Comparison of ENCODE assay signal across 2 cellular contexts in the genomic region with DNA sequence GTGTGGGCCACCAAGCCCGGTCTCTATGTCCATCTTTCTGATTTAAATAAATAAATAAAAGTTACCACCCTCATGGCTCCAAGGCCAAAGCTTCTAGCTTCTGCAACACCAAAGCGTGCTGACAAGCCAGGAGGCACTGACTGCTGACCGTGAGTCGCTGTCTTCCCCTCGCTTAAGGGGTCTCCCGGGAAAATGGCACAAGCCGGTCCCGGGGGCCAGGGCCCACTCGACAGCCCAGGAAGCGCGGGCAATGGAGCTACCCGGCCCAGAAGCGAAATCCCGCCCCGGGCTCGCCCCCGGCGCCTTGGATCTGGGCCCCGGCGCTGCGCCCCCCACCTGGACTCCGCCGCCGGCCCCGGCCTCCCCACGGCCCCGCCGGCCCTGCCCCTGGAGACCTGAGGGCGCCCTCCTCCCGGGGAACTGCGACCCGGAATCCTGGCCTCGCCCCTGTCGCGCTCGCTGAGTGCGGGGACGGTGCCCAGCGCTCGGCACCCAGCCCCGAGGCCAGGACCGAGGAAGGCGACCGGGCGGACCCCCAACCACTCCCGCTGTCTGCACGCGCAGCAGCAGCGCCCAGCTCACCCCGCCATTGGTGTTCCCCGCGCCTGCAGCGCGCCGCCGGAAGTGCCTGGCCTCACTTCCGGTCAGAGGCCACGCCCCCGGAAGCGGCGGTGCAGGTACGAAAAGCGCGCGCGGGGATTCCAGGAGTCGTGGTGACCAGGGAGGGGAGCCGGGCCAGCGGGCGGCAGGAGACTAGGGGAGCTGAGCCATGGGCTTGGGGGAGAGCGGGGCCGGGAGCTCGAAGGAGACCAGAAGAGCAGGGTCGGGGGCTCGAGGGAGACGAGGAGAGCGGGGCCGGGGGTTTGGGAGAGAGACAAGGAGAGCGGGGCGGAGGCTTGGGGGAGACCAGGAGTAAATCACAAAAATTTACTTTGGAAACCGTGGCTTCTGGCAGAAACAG.
TF ChIP-seq lines count a peak whose summit lies in the region.

A gene (minus strand): TSS at position 626 of the 961 bp plus-strand sequence. CDS start 36 bp downstream, at position 590.
A gene (plus strand): TSS at position 647 of the 961 bp plus-strand sequence. CDS start 2,349 bp downstream, outside the sequence.

TF ChIP-seq in GM12891, 5 proteins besides CTCF, POLR2A, EP300 and RAD21:
- TF ChIP-seq POLR2AphosphoS5 (IDR thresholded peaks at IDR 0.05; ENCODE audit: low read depth, low read length) (peak; percentile 91), TAF1 (IDR thresholded peaks at IDR 0.05; ENCODE audit: low read depth, low read length) (peak; percentile 96), POU2F2 (IDR thresholded peaks at IDR 0.05; ENCODE audit: low read depth, low read length) (peak; percentile 51), PAX5 (IDR thresholded peaks at IDR 0.05; ENCODE audit: insufficient read depth, low read length, severe bottlenecking) (no peak)

TF ChIP-seq in GM12878, 131 proteins besides CTCF, POLR2A, EP300 and RAD21 (continues in another document):
- TF ChIP-seq TAF1 (IDR thresholded peaks at IDR 0.05; ENCODE audit: borderline replicate concordance, low read depth, low read length) (peak; percentile 96), CEBPB (IDR thresholded peaks at IDR 0.05; ENCODE audit: borderline replicate concordance in 1 of 2, low read depth in 2 of 2, low read length in 2 of 2) (no peak), POU2F2 (IDR thresholded peaks at IDR 0.05; ENCODE audit: borderline replicate concordance, low read depth, low read length) (peak; percentile 77; the same call in 1 of the 3 replicates), DPF2 (IDR thresholded peaks at IDR 0.05) (peak; percentile 71; the same call in 1 of the 2 replicates), RUNX3 (IDR thresholded peaks at IDR 0.05; ENCODE audit: low read length) (peak; percentile 18; the same call in 1 of the 2 replicates), TCF12 (IDR thresholded peaks at IDR 0.05; ENCODE audit: low read depth, low read length) (0 out of 2 replicates have a peak, but pooled peaks have one; percentile 42), FOXK2 (IDR thresholded peaks at IDR 0.05) (no peak), CREM (IDR thresholded peaks at IDR 0.05; ENCODE audit: low read depth) (peak; percentile 59; the same call in 1 of the 2 replicates), IKZF1 (conservative IDR thresholded peaks at IDR 0.05) (peak; percentile 63), NR2C2 (IDR thresholded peaks at IDR 0.05; ENCODE audit: borderline replicate concordance, control insufficient read depth, insufficient read length, low read depth) (no peak), NR2F1 (conservative IDR thresholded peaks at IDR 0.05) (no peak; the same call in 1 of the 2 replicates), BACH1 (IDR thresholded peaks at IDR 0.05; ENCODE audit: borderline replicate concordance) (peak; percentile 62; the same call in 1 of the 2 replicates), PML (IDR thresholded peaks at IDR 0.05; ENCODE audit: low read length) (peak; percentile 80; the same call in 1 of the 2 replicates), HDAC6 (IDR thresholded peaks at IDR 0.05; ENCODE audit: unreplicated experiment) (no peak), LARP7 (IDR thresholded peaks at IDR 0.05) (peak; percentile 96), GATAD2B (conservative IDR thresholded peaks at IDR 0.05; ENCODE audit: low read depth) (peak; percentile 71; the same call in 1 of the 2 replicates), STAT3 (IDR thresholded peaks at IDR 0.05; ENCODE audit: low read depth, low read length) (no peak), NFYA (IDR thresholded peaks at IDR 0.05; ENCODE audit: borderline replicate concordance, low read depth, low read length) (no peak), BHLHE40 (IDR thresholded peaks at IDR 0.05; ENCODE audit: borderline replicate concordance in 1 of 2, low read depth in 2 of 2, low read length in 1 of 2) (peak; percentile 30 to 81; a peak in 3 of 4 replicates), SIN3A (IDR thresholded peaks at IDR 0.05; ENCODE audit: low read depth, low read length) (peak; percentile 95), ZNF24 (IDR thresholded peaks at IDR 0.05) (no peak), SRF (IDR thresholded peaks at IDR 0.05; ENCODE audit: low read depth in 2 of 2, low read length in 2 of 2) (peak in 1 of 2 experiments; percentile 55; a peak in 1 of 4 replicates), MEF2A (IDR thresholded peaks at IDR 0.05; ENCODE audit: insufficient read depth, low read depth, low read length) (0 out of 2 replicates have a peak, but pooled peaks have one; percentile 49), ZNF384 (IDR thresholded peaks at IDR 0.05; ENCODE audit: borderline replicate concordance, low read depth, low read length) (no peak), EGR1 (IDR thresholded peaks at IDR 0.05; ENCODE audit: borderline replicate concordance in 1 of 2, low read depth in 2 of 2, low read length in 2 of 2) (peak in 1 of 2 experiments; percentile 35; a peak in 1 of 3 replicates), SMAD5 (IDR thresholded peaks at IDR 0.05; ENCODE audit: low read depth) (peak; percentile 87; the same call in 1 of the 2 replicates), FOS (IDR thresholded peaks at IDR 0.05; ENCODE audit: borderline replicate concordance, extremely low read depth, insufficient read length) (no peak), MXI1 (IDR thresholded peaks at IDR 0.05; ENCODE audit: low read depth, low read length) (peak; percentile 92), STAT1 (conservative IDR thresholded peaks at IDR 0.05) (0 out of 2 replicates have a peak, but pooled peaks have one; percentile 26)
- TF ChIP-seq, protein P1, sequence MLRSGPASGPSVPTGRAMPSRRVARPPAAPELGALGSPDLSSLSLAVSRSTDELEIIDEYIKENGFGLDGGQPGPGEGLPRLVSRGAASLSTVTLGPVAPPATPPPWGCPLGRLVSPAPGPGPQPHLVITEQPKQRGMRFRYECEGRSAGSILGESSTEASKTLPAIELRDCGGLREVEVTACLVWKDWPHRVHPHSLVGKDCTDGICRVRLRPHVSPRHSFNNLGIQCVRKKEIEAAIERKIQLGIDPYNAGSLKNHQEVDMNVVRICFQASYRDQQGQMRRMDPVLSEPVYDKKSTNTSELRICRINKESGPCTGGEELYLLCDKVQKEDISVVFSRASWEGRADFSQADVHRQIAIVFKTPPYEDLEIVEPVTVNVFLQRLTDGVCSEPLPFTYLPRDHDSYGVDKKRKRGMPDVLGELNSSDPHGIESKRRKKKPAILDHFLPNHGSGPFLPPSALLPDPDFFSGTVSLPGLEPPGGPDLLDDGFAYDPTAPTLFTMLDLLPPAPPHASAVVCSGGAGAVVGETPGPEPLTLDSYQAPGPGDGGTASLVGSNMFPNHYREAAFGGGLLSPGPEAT (IDR thresholded peaks at IDR 0.05; ENCODE audit: low read depth), result peak; percentile 86
- TF ChIP-seq, protein P2, sequence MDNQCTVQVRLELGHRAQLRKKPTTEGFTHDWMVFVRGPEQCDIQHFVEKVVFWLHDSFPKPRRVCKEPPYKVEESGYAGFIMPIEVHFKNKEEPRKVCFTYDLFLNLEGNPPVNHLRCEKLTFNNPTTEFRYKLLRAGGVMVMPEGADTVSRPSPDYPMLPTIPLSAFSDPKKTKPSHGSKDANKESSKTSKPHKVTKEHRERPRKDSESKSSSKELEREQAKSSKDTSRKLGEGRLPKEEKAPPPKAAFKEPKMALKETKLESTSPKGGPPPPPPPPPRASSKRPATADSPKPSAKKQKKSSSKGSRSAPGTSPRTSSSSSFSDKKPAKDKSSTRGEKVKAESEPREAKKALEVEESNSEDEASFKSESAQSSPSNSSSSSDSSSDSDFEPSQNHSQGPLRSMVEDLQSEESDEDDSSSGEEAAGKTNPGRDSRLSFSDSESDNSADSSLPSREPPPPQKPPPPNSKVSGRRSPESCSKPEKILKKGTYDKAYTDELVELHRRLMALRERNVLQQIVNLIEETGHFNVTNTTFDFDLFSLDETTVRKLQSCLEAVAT (IDR thresholded peaks at IDR 0.05), result peak; percentile 57; the same call in 1 of the 2 replicates
- TF ChIP-seq, protein P3, sequence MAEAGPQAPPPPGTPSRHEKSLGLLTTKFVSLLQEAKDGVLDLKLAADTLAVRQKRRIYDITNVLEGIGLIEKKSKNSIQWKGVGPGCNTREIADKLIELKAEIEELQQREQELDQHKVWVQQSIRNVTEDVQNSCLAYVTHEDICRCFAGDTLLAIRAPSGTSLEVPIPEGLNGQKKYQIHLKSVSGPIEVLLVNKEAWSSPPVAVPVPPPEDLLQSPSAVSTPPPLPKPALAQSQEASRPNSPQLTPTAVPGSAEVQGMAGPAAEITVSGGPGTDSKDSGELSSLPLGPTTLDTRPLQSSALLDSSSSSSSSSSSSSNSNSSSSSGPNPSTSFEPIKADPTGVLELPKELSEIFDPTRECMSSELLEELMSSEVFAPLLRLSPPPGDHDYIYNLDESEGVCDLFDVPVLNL (IDR thresholded peaks at IDR 0.05; ENCODE audit: low read depth, low read length), result peak; percentile 93
- TF ChIP-seq, protein P4, sequence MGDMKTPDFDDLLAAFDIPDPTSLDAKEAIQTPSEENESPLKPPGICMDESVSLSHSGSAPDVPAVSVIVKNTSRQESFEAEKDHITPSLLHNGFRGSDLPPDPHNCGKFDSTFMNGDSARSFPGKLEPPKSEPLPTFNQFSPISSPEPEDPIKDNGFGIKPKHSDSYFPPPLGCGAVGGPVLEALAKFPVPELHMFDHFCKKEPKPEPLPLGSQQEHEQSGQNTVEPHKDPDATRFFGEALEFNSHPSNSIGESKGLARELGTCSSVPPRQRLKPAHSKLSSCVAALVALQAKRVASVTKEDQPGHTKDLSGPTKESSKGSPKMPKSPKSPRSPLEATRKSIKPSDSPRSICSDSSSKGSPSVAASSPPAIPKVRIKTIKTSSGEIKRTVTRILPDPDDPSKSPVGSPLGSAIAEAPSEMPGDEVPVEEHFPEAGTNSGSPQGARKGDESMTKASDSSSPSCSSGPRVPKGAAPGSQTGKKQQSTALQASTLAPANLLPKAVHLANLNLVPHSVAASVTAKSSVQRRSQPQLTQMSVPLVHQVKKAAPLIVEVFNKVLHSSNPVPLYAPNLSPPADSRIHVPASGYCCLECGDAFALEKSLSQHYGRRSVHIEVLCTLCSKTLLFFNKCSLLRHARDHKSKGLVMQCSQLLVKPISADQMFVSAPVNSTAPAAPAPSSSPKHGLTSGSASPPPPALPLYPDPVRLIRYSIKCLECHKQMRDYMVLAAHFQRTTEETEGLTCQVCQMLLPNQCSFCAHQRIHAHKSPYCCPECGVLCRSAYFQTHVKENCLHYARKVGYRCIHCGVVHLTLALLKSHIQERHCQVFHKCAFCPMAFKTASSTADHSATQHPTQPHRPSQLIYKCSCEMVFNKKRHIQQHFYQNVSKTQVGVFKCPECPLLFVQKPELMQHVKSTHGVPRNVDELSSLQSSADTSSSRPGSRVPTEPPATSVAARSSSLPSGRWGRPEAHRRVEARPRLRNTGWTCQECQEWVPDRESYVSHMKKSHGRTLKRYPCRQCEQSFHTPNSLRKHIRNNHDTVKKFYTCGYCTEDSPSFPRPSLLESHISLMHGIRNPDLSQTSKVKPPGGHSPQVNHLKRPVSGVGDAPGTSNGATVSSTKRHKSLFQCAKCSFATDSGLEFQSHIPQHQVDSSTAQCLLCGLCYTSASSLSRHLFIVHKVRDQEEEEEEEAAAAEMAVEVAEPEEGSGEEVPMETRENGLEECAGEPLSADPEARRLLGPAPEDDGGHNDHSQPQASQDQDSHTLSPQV (IDR thresholded peaks at IDR 0.05), result no peak
- TF ChIP-seq, protein P5, sequence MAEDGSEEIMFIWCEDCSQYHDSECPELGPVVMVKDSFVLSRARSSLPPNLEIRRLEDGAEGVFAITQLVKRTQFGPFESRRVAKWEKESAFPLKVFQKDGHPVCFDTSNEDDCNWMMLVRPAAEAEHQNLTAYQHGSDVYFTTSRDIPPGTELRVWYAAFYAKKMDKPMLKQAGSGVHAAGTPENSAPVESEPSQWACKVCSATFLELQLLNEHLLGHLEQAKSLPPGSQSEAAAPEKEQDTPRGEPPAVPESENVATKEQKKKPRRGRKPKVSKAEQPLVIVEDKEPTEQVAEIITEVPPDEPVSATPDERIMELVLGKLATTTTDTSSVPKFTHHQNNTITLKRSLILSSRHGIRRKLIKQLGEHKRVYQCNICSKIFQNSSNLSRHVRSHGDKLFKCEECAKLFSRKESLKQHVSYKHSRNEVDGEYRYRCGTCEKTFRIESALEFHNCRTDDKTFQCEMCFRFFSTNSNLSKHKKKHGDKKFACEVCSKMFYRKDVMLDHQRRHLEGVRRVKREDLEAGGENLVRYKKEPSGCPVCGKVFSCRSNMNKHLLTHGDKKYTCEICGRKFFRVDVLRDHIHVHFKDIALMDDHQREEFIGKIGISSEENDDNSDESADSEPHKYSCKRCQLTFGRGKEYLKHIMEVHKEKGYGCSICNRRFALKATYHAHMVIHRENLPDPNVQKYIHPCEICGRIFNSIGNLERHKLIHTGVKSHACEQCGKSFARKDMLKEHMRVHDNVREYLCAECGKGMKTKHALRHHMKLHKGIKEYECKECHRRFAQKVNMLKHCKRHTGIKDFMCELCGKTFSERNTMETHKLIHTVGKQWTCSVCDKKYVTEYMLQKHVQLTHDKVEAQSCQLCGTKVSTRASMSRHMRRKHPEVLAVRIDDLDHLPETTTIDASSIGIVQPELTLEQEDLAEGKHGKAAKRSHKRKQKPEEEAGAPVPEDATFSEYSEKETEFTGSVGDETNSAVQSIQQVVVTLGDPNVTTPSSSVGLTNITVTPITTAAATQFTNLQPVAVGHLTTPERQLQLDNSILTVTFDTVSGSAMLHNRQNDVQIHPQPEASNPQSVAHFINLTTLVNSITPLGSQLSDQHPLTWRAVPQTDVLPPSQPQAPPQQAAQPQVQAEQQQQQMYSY (CRISPR knock-in tag; IDR thresholded peaks at IDR 0.05), result no peak
- TF ChIP-seq, protein P6, sequence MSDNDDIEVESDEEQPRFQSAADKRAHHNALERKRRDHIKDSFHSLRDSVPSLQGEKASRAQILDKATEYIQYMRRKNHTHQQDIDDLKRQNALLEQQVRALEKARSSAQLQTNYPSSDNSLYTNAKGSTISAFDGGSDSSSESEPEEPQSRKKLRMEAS (IDR thresholded peaks at IDR 0.05; ENCODE audit: low read depth, low read length), result peak; percentile 72
- TF ChIP-seq, protein P7, sequence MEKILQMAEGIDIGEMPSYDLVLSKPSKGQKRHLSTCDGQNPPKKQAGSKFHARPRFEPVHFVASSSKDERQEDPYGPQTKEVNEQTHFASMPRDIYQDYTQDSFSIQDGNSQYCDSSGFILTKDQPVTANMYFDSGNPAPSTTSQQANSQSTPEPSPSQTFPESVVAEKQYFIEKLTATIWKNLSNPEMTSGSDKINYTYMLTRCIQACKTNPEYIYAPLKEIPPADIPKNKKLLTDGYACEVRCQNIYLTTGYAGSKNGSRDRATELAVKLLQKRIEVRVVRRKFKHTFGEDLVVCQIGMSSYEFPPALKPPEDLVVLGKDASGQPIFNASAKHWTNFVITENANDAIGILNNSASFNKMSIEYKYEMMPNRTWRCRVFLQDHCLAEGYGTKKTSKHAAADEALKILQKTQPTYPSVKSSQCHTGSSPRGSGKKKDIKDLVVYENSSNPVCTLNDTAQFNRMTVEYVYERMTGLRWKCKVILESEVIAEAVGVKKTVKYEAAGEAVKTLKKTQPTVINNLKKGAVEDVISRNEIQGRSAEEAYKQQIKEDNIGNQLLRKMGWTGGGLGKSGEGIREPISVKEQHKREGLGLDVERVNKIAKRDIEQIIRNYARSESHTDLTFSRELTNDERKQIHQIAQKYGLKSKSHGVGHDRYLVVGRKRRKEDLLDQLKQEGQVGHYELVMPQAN (conservative IDR thresholded peaks at IDR 0.05), result peak; percentile 97
